ENCODE assay signal across 34 cellular contexts in the genomic region with DNA sequence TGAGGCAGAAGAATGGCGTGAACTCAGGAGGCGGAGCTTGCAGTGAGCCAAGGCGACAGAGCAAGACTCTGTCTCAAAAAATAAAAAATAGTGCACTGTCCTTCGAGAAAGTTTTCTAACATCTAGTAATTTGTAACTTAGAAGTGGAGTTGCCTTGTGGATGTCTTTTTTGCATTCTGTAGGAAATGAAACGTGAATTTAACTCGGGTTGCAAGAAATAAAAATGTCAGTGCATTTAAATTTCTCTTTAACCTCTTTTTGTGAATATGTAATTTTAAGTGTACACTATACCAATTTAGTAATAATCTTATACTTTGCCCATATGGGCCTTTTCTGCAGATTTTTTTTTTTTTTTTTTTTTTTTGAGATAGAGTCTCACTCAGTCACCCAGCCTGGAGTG.
"Had no signal": no experiment of that assay in that cellular context is flagged by ENCODE, and none has a peak within 500 bp of the region (broad histone marks: within the 10 kb centered on the region; RNA-seq: fewer than 3 reads in every experiment).

No MANE protein-coding gene starts in this region.

- H3K9me3 ChIP-seq: MG63 had no signal

- H3K27me3 ChIP-seq: MG63 had no signal

- DNase-seq: Karpas-422, Kasumi-1, MG63, MM.1S, MV-4-11, NCI-H1048, NCI-H1092, NCI-H1092 treated with DMSO at 0.1 percent for 48 hours, NCI-H1105, NCI-H1105 treated with DMSO at 0.1 percent for 48 hours, NCI-H1417, NCI-H1417 treated with DMSO at 0.1 percent for 48 hours, NCI-H1436, NCI-H1436 treated with DMSO at 0.1 percent for 48 hours, NCI-H146, NCI-H1694, NCI-H1694 treated with DMSO at 0.1 percent for 48 hours, NCI-H187, NCI-H187 treated with DMSO at 0.1 percent for 48 hours, NCI-H1930, NCI-H2029, NCI-H2029 treated with DMSO at 0.1 percent for 48 hours, NCI-H2081, NCI-H2081 treated with DMSO at 0.1 percent for 48 hours, NCI-H2107, NCI-H2171, NCI-H2171 treated with DMSO at 0.1 percent for 48 hours, NCI-H2227 treated with DMSO at 0.1 percent for 48 hours, NCI-H226, NCI-H345, NCI-H446, NCI-H446 treated with DMSO at 0.1 percent for 48 hours, NCI-H510A, NCI-H510A treated with DMSO at 0.1 percent for 48 hours had no signal

- H3K4me3 ChIP-seq: MG63 had no signal
